Comparison of ENCODE assay signal across 29 cellular contexts in genomic region chr4:107622006-107622405, GRCh38.
DNase-seq lines count a peak whose midpoint lies in the region; ATAC-seq, FAIRE-seq and TF ChIP-seq lines count a peak whose summit lies in the region.
"Had no signal": no experiment of that assay in that cellular context is flagged by ENCODE, and none has a peak within 500 bp of the region (broad histone marks: within the 10 kb centered on the region; RNA-seq: fewer than 3 reads in every experiment).

No MANE protein-coding gene starts in this region.

- H4K20me1 ChIP-seq in HepG2 (ENCODE audit: insufficient read depth, low read length): no peaks in the 10 kb centered on the region
- H4K20me1 ChIP-seq: BLaER1 had no signal

- H3K27ac ChIP-seq in HepG2 (ENCODE audit: extremely low read length, insufficient read depth, low read length): no peak overlapping the region
- no peak overlapping the region for H3K27ac ChIP-seq in right lobe of liver
- H3K27ac ChIP-seq: 22Rv1; A549; BLaER1; BLaER1 treated with 17β-estradiol and CSF1 and Interleukin-3, amounts not matched to agents 10 nM and 100 nM; C4-2B had no signal

- CTCF ChIA-PET in HepG2 (lab: Yijun Ruan, JAX; ENCODE audit: low intra/inter-chr PET ratio, low total read pairs): no interaction called here

- TF ChIP-seq POLR2A in HepG2 (IDR thresholded peaks at IDR 0.05; ENCODE audit: insufficient read depth in 1 of 2, low read depth in 2 of 2, low read length in 2 of 2) (no peak), right lobe of liver (IDR thresholded peaks at IDR 0.05) (no peak)

- FAIRE-seq in HepG2 (lab: Jason Lieb, UNC): no peak
- FAIRE-seq: A204.1, A549, D721Med had no signal

- no peak for TF ChIP-seq CTCF in HepG2 (CRISPR knock-in tag; IDR thresholded peaks at IDR 0.05)
- no peak for TF ChIP-seq CTCF in right lobe of liver (IDR thresholded peaks at IDR 0.05)

- H3K79me2 ChIP-seq in HepG2 (ENCODE audit: insufficient read depth, low read length): no peaks in the 10 kb centered on the region

- H3K9me3 ChIP-seq in HepG2 (ENCODE audit: low read length) (no peaks in the 10 kb centered on the region), right lobe of liver (no peaks in the 10 kb centered on the region)
- H3K9me3 ChIP-seq: A549, BE2C had no signal

- no peak overlapping the region for H3K4me2 ChIP-seq in HepG2 (ENCODE audit: low read depth, low read length)
- H3K4me2 ChIP-seq: A549; BLaER1; BLaER1 treated with 17β-estradiol and CSF1 and Interleukin-3, amounts not matched to agents 10 nM and 100 nM had no signal

- H3K4me3 ChIP-seq in HepG2 (replicated peaks in 1 of 3; ENCODE audit: insufficient read depth in 1 of 3, low read depth in 2 of 3, low read length in 3 of 3): no peak overlapping the region
- no peak overlapping the region for H3K4me3 ChIP-seq in right lobe of liver
- H3K4me3 ChIP-seq: A549; BLaER1; BLaER1 treated with 17β-estradiol and CSF1 and Interleukin-3, amounts not matched to agents 10 nM and 100 nM had no signal

- H3K9ac ChIP-seq in HepG2 (ENCODE audit: insufficient read depth, low read depth, low read length): no peak overlapping the region
- H3K9ac ChIP-seq: BLaER1; BLaER1 treated with 17β-estradiol and CSF1 and Interleukin-3, amounts not matched to agents 10 nM and 100 nM had no signal

- DNase-seq in HepG2 (ENCODE audit: low spot score) (no peak), right lobe of liver (no peak)
- DNase-seq: 8988T; ACHN; AML-193; BE2C; C1 segment of cervical spinal cord; Caco-2; Calu3; CD4-positive, alpha-beta memory T cell; CD4-positive, alpha-beta T cell; CD4-positive, CD25-positive, alpha-beta regulatory T cell; CD8-positive, alpha-beta memory T cell; CD8-positive, alpha-beta T cell; COR-L47; DMS 273 treated with DMSO at 0.1 percent for 48 hours; DMS153; DMS53; DMS79; DMS79 treated with DMSO at 0.1 percent for 48 hours; DND-41; EL had no signal

- intact Hi-C loops in HepG2 (cut with micrococcal nuclease; ENCODE audit: unreplicated experiment) (loop anchor here (10.0 kb wide), 1 partner anchor 1467 kb away; no protein-coding TSS in a partner anchor), right lobe of liver (cut with DNase I) (no loop called here)

- TF ChIP-seq RAD21 in HepG2 (CRISPR knock-in tag; IDR thresholded peaks at IDR 0.05): no peak

- WGBS in HepG2 (ENCODE audit: low lambda C conversion rate): 66% methylated on average over 2 of the region's 2 CpGs
- 88% methylated on average over 2 of the region's 2 CpGs for WGBS in right lobe of liver (ENCODE audit: insufficient coverage, low coverage, low lambda C conversion rate, missing lambda C conversion rate)

- H3K27me3 ChIP-seq in HepG2 (ENCODE audit: control insufficient read depth in 1 of 2, insufficient read depth in 2 of 2, low read length in 2 of 2): no peaks in the 10 kb centered on the region
- H3K27me3 ChIP-seq in right lobe of liver: no peaks in the 10 kb centered on the region
- H3K27me3 ChIP-seq: BE2C; BLaER1; BLaER1 treated with 17β-estradiol and CSF1 and Interleukin-3, amounts not matched to agents 10 nM and 100 nM had no signal

- in situ Hi-C loops in HepG2 (cut with HindIII; ENCODE audit: extremely low pct_ligation_motif_present, low pct_unique_long_range_greater_than_20kb): no loop called here

- H2AFZ ChIP-seq in HepG2 (ENCODE audit: low read length): no peak overlapping the region

- ATAC-seq in HepG2 (no peak), right lobe of liver (no peak)
- ATAC-seq: A549; CD8-positive, alpha-beta T cell had no signal

- no TSS peak for BruUV-seq in HepG2 (replicated peaks; lab: Mats Ljungman, UMichigan)

- H3K4me1 ChIP-seq in HepG2 (ENCODE audit: insufficient read depth, low read length) (peaks cover 22% of the 10 kb centered on the region), right lobe of liver (no peaks in the 10 kb centered on the region)
- H3K4me1 ChIP-seq: A549; BLaER1; BLaER1 treated with 17β-estradiol and CSF1 and Interleukin-3, amounts not matched to agents 10 nM and 100 nM had no signal

- TF ChIP-seq EP300 in HepG2 (IDR thresholded peaks at IDR 0.05; ENCODE audit: low read depth in 2 of 2, low read length in 2 of 2): no peak
- no peak for TF ChIP-seq EP300 in HepG2 (CRISPR knock-in tag; IDR thresholded peaks at IDR 0.05; ENCODE audit: borderline replicate concordance)

- POLR2A ChIA-PET in HepG2 (lab: Yijun Ruan, JAX): no interaction called here

- H3K36me3 ChIP-seq in HepG2 (replicated peaks in 1 of 2; ENCODE audit: control insufficient read depth in 1 of 2, insufficient read depth in 2 of 2, low read length in 2 of 2) (peaks cover 0 to 1% of the 10 kb centered on the region in 2 experiments; a peak in 2 of 5 replicates), right lobe of liver (no peaks in the 10 kb centered on the region)
- H3K36me3 ChIP-seq: BE2C had no signal

TF ChIP-seq in HepG2, 621 proteins besides CTCF, POLR2A, EP300 and RAD21 (continues in another document):
- TF ChIP-seq THRA (CRISPR knock-in tag; IDR thresholded peaks at IDR 0.05; ENCODE audit: borderline replicate concordance) (no peak), GMEB1 (CRISPR knock-in tag; IDR thresholded peaks at IDR 0.05; ENCODE audit: borderline replicate concordance) (no peak), ZFYVE20 (CRISPR knock-in tag; IDR thresholded peaks at IDR 0.05; ENCODE audit: borderline replicate concordance, low read depth) (no peak), HOMEZ (CRISPR knock-in tag; IDR thresholded peaks at IDR 0.05; ENCODE audit: low read depth) (peak; percentile 94; the same call in 1 of the 2 replicates), NCOA1 (CRISPR knock-in tag; IDR thresholded peaks at IDR 0.05) (no peak), ZNF558 (CRISPR knock-in tag; IDR thresholded peaks at IDR 0.05; ENCODE audit: borderline replicate concordance) (no peak), ZNF34 (CRISPR knock-in tag; IDR thresholded peaks at IDR 0.05; ENCODE audit: borderline replicate concordance) (no peak), ZSCAN22 (CRISPR knock-in tag; IDR thresholded peaks at IDR 0.05) (no peak), TERF1 (CRISPR knock-in tag; IDR thresholded peaks at IDR 0.05) (no peak)
